ENCODE assay signal across 8 cellular contexts in genomic region chr9:120439147-120439546, GRCh38.
A peak's percentile ranks its signal among the peaks of the same experiment; 100 is the strongest.
DNase-seq lines count a peak whose midpoint lies in the region; ATAC-seq and TF ChIP-seq lines count a peak whose summit lies in the region.

No MANE protein-coding gene starts in this region.

- H3K4me1 Mint-ChIP-seq in progenitor cell of endocrine pancreas (ENCODE audit: low read depth), result no peaks in the 10 kb centered on the region

- POLR2A ChIA-PET in AG04449 (lab: Yijun Ruan, JAX), result no interaction called here

- H3K4me3 Mint-ChIP-seq in progenitor cell of endocrine pancreas (ENCODE audit: low read depth), result no peak overlapping the region

- H3K27ac Mint-ChIP-seq in progenitor cell of endocrine pancreas, result no peak overlapping the region

- peak; percentile 64 for TF ChIP-seq CTCF in AG04449 (IDR thresholded peaks at IDR 0.05; ENCODE audit: insufficient read depth, low read length, missing control alignments)
- TF ChIP-seq CTCF in GM12874 (IDR thresholded peaks at IDR 0.05; ENCODE audit: insufficient read depth, low read depth, low read length), result peak; percentile 59; the same call in 1 of the 2 replicates
- TF ChIP-seq CTCF in progenitor cell of endocrine pancreas (IDR thresholded peaks at IDR 0.05; ENCODE audit: unreplicated experiment), result peak; percentile 55

- H3K27me3 Mint-ChIP-seq in progenitor cell of endocrine pancreas, result no peaks in the 10 kb centered on the region

- no peaks in the 10 kb centered on the region for H3K9me3 Mint-ChIP-seq in progenitor cell of endocrine pancreas (ENCODE audit: low read depth)

- peaks cover 24% of the 10 kb centered on the region for H3K36me3 Mint-ChIP-seq in progenitor cell of endocrine pancreas (ENCODE audit: insufficient read depth)

- no peak for DNase-seq in AG04449 (ENCODE audit: low read depth, low spot score)
- DNase-seq in NCI-H1694 treated with DMSO at 0.1 percent for 48 hours (lab: John Stamatoyannopoulos, UW), result peak; percentile 0
- peak; percentile 27 for DNase-seq in cerebellar cortex (ENCODE audit: low spot score)
- DNase-seq in progenitor cell of endocrine pancreas (ENCODE audit: low spot score, unreplicated experiment), result no peak
- DNase-seq in DMS153 (lab: John Stamatoyannopoulos, UW), result no peak

- CTCF ChIA-PET in AG04449 (lab: Yijun Ruan, JAX), result interaction anchor here (0.7 to 2.2 kb wide), 8 partner anchors 12 to 83 kb away, joined by 3 to 10 read pairs (median 4); no protein-coding TSS in a partner anchor

- H3K4me3 ChIP-seq in AG04449 (ENCODE audit: low read depth, low read length), result no peak overlapping the region

- ATAC-seq in HG02970 (IDR thresholded peaks at IDR 0.05; ENCODE audit: low FRiP score, unreplicated experiment) (no peak), HG03097 (IDR thresholded peaks at IDR 0.05; ENCODE audit: low FRiP score, unreplicated experiment) (no peak)

Comparison
In these comparisons a context has a peak if more than half of its experiments do, and no peak if none do; other contexts are left out.
1. DNase-seq: peak in NCI-H1694 treated with DMSO at 0.1 percent for 48 hours (single experiment) and cerebellar cortex (single experiment); none in AG04449 (single experiment), progenitor cell of endocrine pancreas (single experiment) and DMS153 (single experiment).
2. Peak in every context shown above with its lines, with median percentiles within 50 percentile points of each other: CTCF ChIP-seq.